ENCODE assay signal across 22 cellular contexts in the genomic region with DNA sequence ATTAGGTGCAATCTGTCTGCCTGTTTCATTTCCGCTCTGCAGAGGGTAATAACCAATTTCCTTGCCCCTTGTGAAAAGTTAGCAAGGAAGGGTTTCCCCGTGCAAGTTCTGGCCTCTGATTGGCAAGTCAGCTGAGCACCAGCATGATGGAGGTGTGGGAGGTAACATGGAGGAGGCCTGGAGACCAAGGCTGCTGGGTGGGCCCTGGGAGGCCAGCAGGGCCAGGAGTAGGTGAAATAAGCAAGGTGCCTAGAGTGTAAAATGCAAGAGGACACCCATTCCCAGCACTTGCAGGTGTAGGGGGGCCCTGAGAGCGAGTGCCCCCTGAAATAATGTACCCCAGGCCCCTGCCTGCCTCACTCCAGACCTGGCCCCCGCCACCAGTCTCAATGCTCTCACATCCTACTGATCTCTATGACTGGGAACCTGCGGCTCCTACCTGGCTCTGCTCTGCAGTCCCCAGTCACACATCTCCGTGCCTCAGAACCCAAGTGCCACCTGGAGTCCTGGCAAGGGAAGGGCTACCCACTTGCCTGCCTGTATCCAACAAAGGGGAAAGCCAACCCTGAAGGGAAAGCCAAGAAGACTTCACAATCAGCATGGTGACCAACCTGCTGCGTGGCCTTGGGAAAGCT.
DNase-seq lines count a peak whose midpoint lies in the region; ATAC-seq and TF ChIP-seq lines count a peak whose summit lies in the region.
"Had no signal": no experiment of that assay in that cellular context is flagged by ENCODE, and none has a peak within 500 bp of the region (broad histone marks: within the 10 kb centered on the region; RNA-seq: fewer than 3 reads in every experiment).

No MANE protein-coding gene starts in this region.

- H3K9me3 Mint-ChIP-seq in activated T-cell treated with anti-CD3 and anti-CD28 coated beads, Interleukin-2, amount 50 U/mL, for 24 hours: no peaks in the 10 kb centered on the region
- H3K9me3 Mint-ChIP-seq: activated naive CD8-positive, alpha-beta T cell treated with anti-CD3 and anti-CD28 coated beads, Interleukin-2, amount 50 U/mL, for 24 hours; activated T-cell treated with anti-CD3 and anti-CD28 coated beads, Interleukin-2, amount 50 U/mL, for 4 hours; H9 had no signal

- no peaks in the 10 kb centered on the region for H3K9me3 ChIP-seq in sigmoid colon
- no peaks in the 10 kb centered on the region for H3K9me3 ChIP-seq in uterus
- H3K9me3 ChIP-seq: mucosa of descending colon, thyroid gland had no signal

- TF ChIP-seq CTCF in sigmoid colon (IDR thresholded peaks at IDR 0.05) (no peak), uterus (IDR thresholded peaks at IDR 0.05) (no peak)

- H3K4me3 ChIP-seq in sigmoid colon: no peak overlapping the region
- no peak overlapping the region for H3K4me3 ChIP-seq in uterus
- H3K4me3 ChIP-seq: mucosa of descending colon, thyroid gland had no signal

- WGBS in sigmoid colon, 2 donors: 75 to 87% methylated on average over 7 of the region's 7 CpGs

- H3K27me3 Mint-ChIP-seq in activated T-cell treated with anti-CD3 and anti-CD28 coated beads, Interleukin-2, amount 50 U/mL, for 24 hours: peaks cover 2% of the 10 kb centered on the region
- H3K27me3 Mint-ChIP-seq: activated naive CD8-positive, alpha-beta T cell treated with anti-CD3 and anti-CD28 coated beads, Interleukin-2, amount 50 U/mL, for 24 hours; T-cell had no signal

- no peaks in the 10 kb centered on the region for H3K36me3 ChIP-seq in sigmoid colon
- no peaks in the 10 kb centered on the region for H3K36me3 ChIP-seq in uterus
- H3K36me3 ChIP-seq: thyroid gland had no signal

- H3K4me1 Mint-ChIP-seq in activated T-cell treated with anti-CD3 and anti-CD28 coated beads, Interleukin-2, amount 50 U/mL, for 24 hours (ENCODE audit: low read depth): no peaks in the 10 kb centered on the region
- H3K4me1 Mint-ChIP-seq: activated naive CD8-positive, alpha-beta T cell treated with anti-CD3 and anti-CD28 coated beads, Interleukin-2, amount 50 U/mL, for 24 hours; stimulated activated memory B cell treated with anti-CD40 and anti-IgM and Interleukin-4, amounts not matched to agents 10 μg/mL and 1 μg/mL and 100 μg/mL, for 72 hours; T-cell had no signal

- intact Hi-C loops in sigmoid colon (cut with DNase I): loop anchor here (5.0 kb wide), 4 partner anchors 107 to 432 kb away; a partner anchor contains a TSS
- intact Hi-C loops in uterus (cut with DNase I; ENCODE audit: low total_unique reads): loop anchor here (10.0 kb wide), 1 partner anchor 365 kb away; a partner anchor contains a TSS

- DNase-seq in activated T-cell treated with anti-CD3 and anti-CD28 coated beads, Interleukin-2, amount 50 U/mL, for 24 hours: peak; percentile 5
- DNase-seq in activated T-cell treated with anti-CD3 and anti-CD28 coated beads for 4 hours: no peak
- DNase-seq in NCI-H1105 treated with DMSO at 0.1 percent for 48 hours (lab: John Stamatoyannopoulos, UW): peak; percentile 24
- DNase-seq in RPMI8226: peak; percentile 49
- DNase-seq in sigmoid colon: peak; percentile 37
- no peak for DNase-seq in midbrain (lab: John Stamatoyannopoulos, UW)
- no peak for DNase-seq in uterus
- DNase-seq: ACHN; activated naive CD8-positive, alpha-beta T cell treated with anti-CD3 and anti-CD28 coated beads, Interleukin-2, amount 50 U/mL, for 24 hours; activated T-cell treated with anti-CD3 and anti-CD28 coated beads, Interleukin-2, amount 50 U/mL, for 4 hours; dermis blood vessel endothelial cell; H9; NK-92 treated with Interleukin-12 subunit alpha and Interleukin-12 subunit beta, amount 100 ng/mL, for 24 hours; retina; SHP77; stimulated activated CD4-positive, alpha-beta T cell treated with anti-CD3 and anti-CD28 coated beads, Interleukin-15, amount 100 ng/mL, for 24 hours; T-cell; thyroid gland had no signal

- no peak overlapping the region for H3K4me3 Mint-ChIP-seq in activated T-cell treated with anti-CD3 and anti-CD28 coated beads, Interleukin-2, amount 50 U/mL, for 24 hours
- H3K4me3 Mint-ChIP-seq: activated naive CD8-positive, alpha-beta T cell treated with anti-CD3 and anti-CD28 coated beads, Interleukin-2, amount 50 U/mL, for 24 hours; activated T-cell treated with anti-CD3 and anti-CD28 coated beads, Interleukin-2, amount 50 U/mL, for 4 hours; stimulated activated memory B cell treated with anti-CD40 and anti-IgM and Interleukin-4, amounts not matched to agents 10 μg/mL and 1 μg/mL and 100 μg/mL, for 72 hours; T-cell had no signal

- no peaks in the 10 kb centered on the region for H3K36me3 Mint-ChIP-seq in activated T-cell treated with anti-CD3 and anti-CD28 coated beads, Interleukin-2, amount 50 U/mL, for 24 hours (ENCODE audit: low read depth)
- H3K36me3 Mint-ChIP-seq: stimulated activated memory B cell treated with anti-CD40 and anti-IgM and Interleukin-4, amounts not matched to agents 10 μg/mL and 1 μg/mL and 100 μg/mL, for 72 hours; T-cell had no signal

- TF ChIP-seq EP300 in sigmoid colon (IDR thresholded peaks at IDR 0.05): no peak

- H3K27me3 ChIP-seq in sigmoid colon: no peaks in the 10 kb centered on the region
- no peaks in the 10 kb centered on the region for H3K27me3 ChIP-seq in uterus
- H3K27me3 ChIP-seq: thyroid gland had no signal

- no peak for ATAC-seq in HG03025 (IDR thresholded peaks at IDR 0.05; ENCODE audit: low FRiP score, unreplicated experiment)
- ATAC-seq: activated naive CD8-positive, alpha-beta T cell treated with anti-CD3 and anti-CD28 coated beads, Interleukin-2, amount 50 U/mL, for 24 hours; activated T-cell treated with anti-CD3 and anti-CD28 coated beads, Interleukin-2, amount 50 U/mL, for 4 hours; mucosa of descending colon; stimulated activated memory B cell treated with anti-CD40 and anti-IgM and Interleukin-4, amounts not matched to agents 10 μg/mL and 1 μg/mL and 100 μg/mL, for 72 hours had no signal

- no peak overlapping the region for H3K27ac Mint-ChIP-seq in activated T-cell treated with anti-CD3 and anti-CD28 coated beads, Interleukin-2, amount 50 U/mL, for 24 hours
- H3K27ac Mint-ChIP-seq: activated naive CD8-positive, alpha-beta T cell treated with anti-CD3 and anti-CD28 coated beads, Interleukin-2, amount 50 U/mL, for 24 hours; stimulated activated memory B cell treated with anti-CD40 and anti-IgM and Interleukin-4, amounts not matched to agents 10 μg/mL and 1 μg/mL and 100 μg/mL, for 72 hours; T-cell had no signal

- H3K4me1 ChIP-seq in sigmoid colon (peaks cover 0 to 11% (median 8%) of the 10 kb centered on the region in 4 donors), uterus (no peaks in the 10 kb centered on the region)

- TF ChIP-seq POLR2A in sigmoid colon (IDR thresholded peaks at IDR 0.05) (no peak), uterus (IDR thresholded peaks at IDR 0.05) (no peak)

- no peak overlapping the region for H3K27ac ChIP-seq in sigmoid colon
- H3K27ac ChIP-seq in uterus: no peak overlapping the region
- H3K27ac ChIP-seq: epithelial cell of prostate, thyroid gland had no signal

Comparison
In these comparisons a context has a peak if more than half of its experiments do, and no peak if none do; other contexts are left out.
1. DNase-seq: peak in activated T-cell treated with anti-CD3 and anti-CD28 coated beads, Interleukin-2, amount 50 U/mL, for 24 hours (single experiment), NCI-H1105 treated with DMSO at 0.1 percent for 48 hours (single experiment), RPMI8226 (single experiment) and sigmoid colon (single experiment); none in activated T-cell treated with anti-CD3 and anti-CD28 coated beads for 4 hours (single experiment), midbrain (single experiment) and uterus (0 of 2).